ENCODE assay signal across 8 cellular contexts in genomic region chr1:229230136-229230892, GRCh38. TPM values are rescaled to one million over a fixed set of nuclear protein-coding genes. Genes with fewer than 3 reads are reported as not detected.
A peak's percentile ranks its signal among the peaks of the same experiment; 100 is the strongest.
DNase-seq lines count a peak whose midpoint lies in the region; ATAC-seq and TF ChIP-seq lines count a peak whose summit lies in the region.

No MANE protein-coding gene starts in this region.

- peaks cover 30% of the 10 kb centered on the region for H3K4me1 ChIP-seq in RWPE2 (ENCODE audit: insufficient read depth, poor library complexity, severe bottlenecking)
- H3K4me1 ChIP-seq in lung (ENCODE audit: control insufficient read depth in 2 of 2, insufficient read depth in 2 of 2, low read length in 2 of 2), result peaks cover 2 to 9% of the 10 kb centered on the region in 2 donors

- H3K4me3 ChIP-seq in RWPE2 (ENCODE audit: severe bottlenecking) (no peak overlapping the region), lung (no peak overlapping the region)

- H3K27ac ChIP-seq in RWPE2 (ENCODE audit: poor library complexity, severe bottlenecking) (peak overlapping the region; percentile 17), lung (ENCODE audit: low read depth in 1 of 2, low read length in 1 of 2) (peak overlapping the region; percentile 51 to 61)

- no peak for TF ChIP-seq CTCF in RWPE2 (IDR thresholded peaks at IDR 0.05; ENCODE audit: poor library complexity, severe bottlenecking)
- TF ChIP-seq CTCF in lung (IDR thresholded peaks at IDR 0.05; ENCODE audit: control extremely low read depth, extremely low read depth), result no peak

- H3K27me3 ChIP-seq in RWPE2 (ENCODE audit: insufficient read depth, poor library complexity, severe bottlenecking) (no peaks in the 10 kb centered on the region), lung (ENCODE audit: control insufficient read depth, insufficient read depth) (no peaks in the 10 kb centered on the region)

- H3K36me3 ChIP-seq in RWPE2 (ENCODE audit: low read depth) (no peaks in the 10 kb centered on the region), lung (ENCODE audit: control insufficient read depth in 2 of 2, insufficient read depth in 2 of 2, low read length in 2 of 2) (no peaks in the 10 kb centered on the region)

- ATAC-seq in HG02870 (IDR thresholded peaks at IDR 0.05; ENCODE audit: unreplicated experiment) (peak; percentile 64), RWPE2 (ENCODE audit: low read depth) (peak; percentile 43; the same call in 2 of the 3 replicates), lung (ENCODE audit: insufficient read depth, low FRiP score) (no peak)

- DNase-seq in DMS153 (lab: John Stamatoyannopoulos, UW) (peak; percentile 31), RWPE2 (ENCODE audit: low spot score) (no peak), lung (ENCODE audit: low spot score) (no peak), ecto neural progenitor cell (ENCODE audit: low spot score) (no peak), cerebellar cortex (ENCODE audit: low spot score) (no peak), G401 (ENCODE audit: low spot score) (no peak)
- DNase-seq in stimulated activated CD4-positive, alpha-beta T cell treated with anti-CD3 and anti-CD28 coated beads, Interleukin-15, amount 100 ng/mL, for 24 hours, result no peak

- no peaks in the 10 kb centered on the region for H3K9me3 ChIP-seq in RWPE2 (ENCODE audit: severe bottlenecking)
- H3K9me3 ChIP-seq in lung (ENCODE audit: control insufficient read depth in 2 of 2, insufficient read depth in 1 of 2, low read length in 1 of 2), result no peaks in the 10 kb centered on the region

- WGBS in lung, 2 donors, result 40 to 59% methylated on average over 14 of the region's 14 CpGs

- in situ Hi-C loops in G401 (cut with HindIII; ENCODE audit: low sequenced_read_pairs), result no loop called here

RNA-seq across cellular contexts. Expression of gene RAB4A, which starts 40.6 kb away (rescaled TPM):
- total RNA-seq in lung, result 10 to 100 TPM; 32.3 to 54.4 TPM
- polyA plus RNA-seq in lung, result 10 to 100 TPM; 20.2 to 20.7 TPM
- 78.3 and 99.2 TPM in 2 replicates for total RNA-seq in G401 (2014; rRNA removed; shearing (Covaris generic))
